In the genomic region with DNA sequence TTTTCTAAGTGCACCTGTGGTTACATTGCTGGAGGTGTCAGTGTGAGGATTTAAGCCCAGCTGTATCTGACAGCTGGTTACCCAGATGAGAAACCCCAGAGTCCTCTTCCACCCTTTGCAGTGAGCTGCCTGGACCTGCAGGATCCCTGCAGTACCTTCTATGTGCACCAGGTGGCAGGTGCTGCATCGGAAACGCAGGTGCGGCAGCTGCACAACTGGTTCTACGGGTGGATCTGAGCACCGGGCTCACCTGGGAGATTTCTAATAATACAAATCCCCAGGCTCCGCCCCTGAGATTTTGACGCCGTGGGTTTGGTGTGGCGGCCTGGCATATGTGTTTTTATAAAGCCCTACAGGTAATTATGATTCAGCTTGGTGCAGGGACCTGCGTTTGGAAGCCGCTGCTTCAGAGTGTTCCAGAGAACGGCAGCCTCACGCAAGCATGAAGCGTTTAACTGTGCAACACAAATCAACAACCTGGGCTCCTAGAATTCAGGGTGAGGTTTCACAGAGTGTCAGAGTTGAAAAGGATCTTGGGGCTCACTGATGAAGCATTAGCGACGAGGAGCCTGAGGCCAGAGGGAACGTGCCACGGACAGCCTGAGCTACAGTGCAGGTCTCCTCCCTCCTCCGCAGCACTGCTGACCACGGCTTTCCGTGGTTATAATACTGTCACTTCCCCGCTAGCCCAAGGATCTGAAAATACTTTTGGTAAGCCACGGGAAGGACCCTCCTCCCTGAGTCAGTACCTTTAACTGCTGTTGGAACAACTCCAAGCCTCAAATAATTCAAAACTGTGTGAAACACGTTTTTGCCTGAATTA, we compare ENCODE assay signal across 9 cellular contexts.
DNase-seq lines count a peak whose midpoint lies in the region; ATAC-seq, FAIRE-seq and TF ChIP-seq lines count a peak whose summit lies in the region.
"Had no signal": no experiment of that assay in that cellular context is flagged by ENCODE, and none has a peak within 500 bp of the region (broad histone marks: within the 10 kb centered on the region; RNA-seq: fewer than 3 reads in every experiment).

No MANE protein-coding gene starts in this region.

- H3K4me3 ChIP-seq in mammary epithelial cell (replicated peaks in 1 of 3; ENCODE audit: insufficient read depth in 1 of 3, low read depth in 2 of 3, low read length in 3 of 3) (peak overlapping the region in 1 of 3 experiments; percentile 2), HepG2 (replicated peaks in 1 of 3; ENCODE audit: insufficient read depth in 1 of 3, low read depth in 2 of 3, low read length in 3 of 3) (peak overlapping the region; percentile 15 to 65 (median 43); a peak in 5 of 6 replicates)

- H2AFZ ChIP-seq in mammary epithelial cell (ENCODE audit: low read depth, low read length) (peak overlapping the region; percentile 82), HepG2 (ENCODE audit: low read length) (peak overlapping the region; percentile 91)

- FAIRE-seq in GM18507 (lab: Jason Lieb, UNC) (peak; percentile 87), HepG2 (lab: Jason Lieb, UNC) (peak; percentile 92)
- FAIRE-seq: G401.6 had no signal

- H4K20me1 ChIP-seq in mammary epithelial cell (ENCODE audit: insufficient read depth, low read length), result no peaks in the 10 kb centered on the region
- H4K20me1 ChIP-seq in HepG2 (ENCODE audit: insufficient read depth, low read length), result no peaks in the 10 kb centered on the region

- intact Hi-C loops in mammary epithelial cell (cut with micrococcal nuclease) (loop anchor here (1.0 kb wide), 2 partner anchors 108 to 142 kb away; no protein-coding TSS in a partner anchor), HepG2 (cut with micrococcal nuclease; ENCODE audit: unreplicated experiment) (loop anchor here (1.0 to 2.0 kb wide), 2 partner anchors 109 to 143 kb away; no protein-coding TSS in a partner anchor)

- H3K27ac ChIP-seq in 22Rv1 (no peak overlapping the region), VCaP (peak overlapping the region; percentile 72), mammary epithelial cell (ENCODE audit: insufficient read depth, low read depth, low read length) (no peak overlapping the region), HepG2 (ENCODE audit: extremely low read length, insufficient read depth, low read length) (no peak overlapping the region)

- in situ Hi-C loops in mammary epithelial cell (cut with MboI; ENCODE audit: low sequenced_read_pairs in 2 of 2), result no loop called here
- in situ Hi-C loops in HepG2 (cut with HindIII; ENCODE audit: extremely low pct_ligation_motif_present, low pct_unique_long_range_greater_than_20kb), result no loop called here

- POLR2A ChIA-PET in HepG2 (lab: Yijun Ruan, JAX), result no interaction called here

- peak; percentile 65 for DNase-seq in GM18507 (ENCODE audit: extremely low spot score, insufficient read length, low read depth)
- DNase-seq in NCI-H2029 (lab: John Stamatoyannopoulos, UW), result peak; percentile 98
- DNase-seq in mammary epithelial cell, result peak; percentile 90
- DNase-seq in HepG2 (ENCODE audit: low spot score), result peak; percentile 65
- peak; percentile 56 for DNase-seq in stimulated activated CD8-positive, alpha-beta memory T cell treated with anti-CD3 and anti-CD28 coated beads, Interleukin-15, amount 100 ng/mL, for 1 hour (ENCODE audit: low read depth)

- no peak for TF ChIP-seq EP300 in HepG2 (IDR thresholded peaks at IDR 0.05; ENCODE audit: low read depth in 2 of 2, low read length in 2 of 2)
- no peak for TF ChIP-seq EP300 in HepG2 (CRISPR knock-in tag; IDR thresholded peaks at IDR 0.05; ENCODE audit: borderline replicate concordance)

- CTCF ChIA-PET in mammary epithelial cell (lab: Charles Lee; ENCODE audit: low non-redundant PET) (no interaction called here), HepG2 (lab: Yijun Ruan, JAX; ENCODE audit: low intra/inter-chr PET ratio, low total read pairs) (interaction anchor here (2.2 to 2.6 kb wide), 2 partner anchors 109 to 143 kb away, joined by 15 to 21 read pairs; no protein-coding TSS in a partner anchor)

- H3K79me2 ChIP-seq in mammary epithelial cell (ENCODE audit: insufficient read depth, low read length), result no peaks in the 10 kb centered on the region
- H3K79me2 ChIP-seq in HepG2 (ENCODE audit: insufficient read depth, low read length), result no peaks in the 10 kb centered on the region

- peak; percentile 89 for TF ChIP-seq CTCF in 22Rv1 (IDR thresholded peaks at IDR 0.05)
- peak; percentile 93 for TF ChIP-seq CTCF in VCaP (conservative IDR thresholded peaks at IDR 0.05)
- peak; percentile 98 for TF ChIP-seq CTCF in mammary epithelial cell (conservative IDR thresholded peaks at IDR 0.05 in 1 of 2, IDR thresholded peaks at IDR 0.05 in 1 of 2; ENCODE audit: extremely low read depth in 1 of 2, insufficient read depth in 1 of 2, low read depth in 1 of 2, low read length in 2 of 2)
- peak; percentile 91 for TF ChIP-seq CTCF in HepG2 (CRISPR knock-in tag; IDR thresholded peaks at IDR 0.05)

- H3K27me3 ChIP-seq in mammary epithelial cell (ENCODE audit: insufficient read depth, low read length), result peaks cover 18% of the 10 kb centered on the region
- H3K27me3 ChIP-seq in HepG2 (ENCODE audit: control insufficient read depth in 1 of 2, insufficient read depth in 2 of 2, low read length in 2 of 2), result peaks cover 0 to 9% of the 10 kb centered on the region in 2 experiments; a peak in 3 of 5 replicates

- no peaks in the 10 kb centered on the region for H3K36me3 ChIP-seq in mammary epithelial cell (ENCODE audit: insufficient read depth, low read length)
- H3K36me3 ChIP-seq in HepG2 (replicated peaks in 1 of 2; ENCODE audit: control insufficient read depth in 1 of 2, insufficient read depth in 2 of 2, low read length in 2 of 2), result no peaks in the 10 kb centered on the region

- TF ChIP-seq RAD21 in HepG2 (CRISPR knock-in tag; IDR thresholded peaks at IDR 0.05), result peak; percentile 77

- H3K4me2 ChIP-seq in mammary epithelial cell (ENCODE audit: insufficient read depth, low read depth, low read length), result peak overlapping the region; percentile 65
- H3K4me2 ChIP-seq in HepG2 (ENCODE audit: low read depth, low read length), result peak overlapping the region; percentile 91

- no peak for TF ChIP-seq POLR2A in HepG2 (IDR thresholded peaks at IDR 0.05; ENCODE audit: insufficient read depth in 1 of 2, low read depth in 2 of 2, low read length in 2 of 2)

- peak; percentile 88 for ATAC-seq in HG03025 (IDR thresholded peaks at IDR 0.05; ENCODE audit: low FRiP score, unreplicated experiment)
- ATAC-seq in HepG2, result peak; percentile 99

- H3K9ac ChIP-seq in mammary epithelial cell (ENCODE audit: insufficient read depth, low read length), result no peak overlapping the region
- H3K9ac ChIP-seq in HepG2 (ENCODE audit: insufficient read depth, low read depth, low read length), result 0 out of 2 replicates have a peak overlapping the region, but pooled peaks have one; percentile 5

- BruUV-seq in mammary epithelial cell (replicated peaks; lab: Mats Ljungman, UMichigan), result no TSS peak
- no TSS peak for BruUV-seq in HepG2 (replicated peaks; lab: Mats Ljungman, UMichigan)

- dilution Hi-C loops in mammary epithelial cell (cut with HindIII; ENCODE audit: low sequenced_read_pairs), result no loop called here

- H3K4me1 ChIP-seq in mammary epithelial cell (ENCODE audit: insufficient read depth, low read length) (peaks cover 5% of the 10 kb centered on the region), HepG2 (ENCODE audit: insufficient read depth, low read length) (peaks cover 4% of the 10 kb centered on the region; the same call in 1 of the 2 replicates)

- 13% methylated on average over 13 of the region's 24 CpGs for WGBS in mammary epithelial cell (ENCODE audit: low coverage, missing lambda C conversion rate)
- 1% methylated on average over 16 of the region's 24 CpGs for WGBS in HepG2 (ENCODE audit: low lambda C conversion rate)

- H3K9me3 ChIP-seq in mammary epithelial cell (replicated peaks; ENCODE audit: insufficient read depth, low read length) (no peaks in the 10 kb centered on the region), HepG2 (ENCODE audit: low read length) (no peaks in the 10 kb centered on the region)

TF ChIP-seq in HepG2, 621 proteins besides CTCF, POLR2A, EP300 and RAD21 (continues in another document):
- TF ChIP-seq ZNF546 (CRISPR knock-in tag; conservative IDR thresholded peaks at IDR 0.05) (no peak), SKI (IDR thresholded peaks at IDR 0.05; ENCODE audit: partially characterized antibody) (no peak), ZNF10 (CRISPR knock-in tag; IDR thresholded peaks at IDR 0.05; ENCODE audit: borderline replicate concordance, low read depth) (no peak), TBP (CRISPR knock-in tag; IDR thresholded peaks at IDR 0.05) (no peak), FOXO4 (CRISPR knock-in tag; conservative IDR thresholded peaks at IDR 0.05) (no peak), HNRNPLL (IDR thresholded peaks at IDR 0.05; ENCODE audit: low read depth, low read length, poor library complexity, severe bottlenecking) (peak; percentile 27), NR0B2 (CRISPR knock-in tag; IDR thresholded peaks at IDR 0.05) (no peak)
